ENCODE assay signal across 15 cellular contexts in genomic region chr5:89065919-89066318, GRCh38.
DNase-seq lines count a peak whose midpoint lies in the region; ATAC-seq lines count a peak whose summit lies in the region.
"Had no signal": no experiment of that assay in that cellular context is flagged by ENCODE, and none has a peak within 500 bp of the region (broad histone marks: within the 10 kb centered on the region; RNA-seq: fewer than 3 reads in every experiment).

No MANE protein-coding gene starts in this region.

- ATAC-seq in GM18867 (IDR thresholded peaks at IDR 0.05; ENCODE audit: unreplicated experiment) (peak; percentile 91), GM21529 (IDR thresholded peaks at IDR 0.05; ENCODE audit: unreplicated experiment) (peak; percentile 94), HG03175 (IDR thresholded peaks at IDR 0.05; ENCODE audit: unreplicated experiment) (peak; percentile 63)
- ATAC-seq: naive thymus-derived CD8-positive, alpha-beta T cell; SK-N-SH treated with all-trans-retinoic acid at 6 μM for 48 hours had no signal

- H3K27ac ChIP-seq in CD8-positive, alpha-beta memory T cell (ENCODE audit: low read depth, low read length): no peak overlapping the region
- H3K27ac ChIP-seq: epithelial cell of prostate had no signal

- no peaks in the 10 kb centered on the region for H3K27me3 ChIP-seq in CD8-positive, alpha-beta memory T cell (ENCODE audit: insufficient read depth, low read length, poor library complexity, severe bottlenecking)

- no peaks in the 10 kb centered on the region for H3K4me1 ChIP-seq in CD8-positive, alpha-beta memory T cell (ENCODE audit: insufficient read depth, low read length)

- peaks cover 0 to 2% (median 0%) of the 10 kb centered on the region in 5 donors for H3K9me3 Mint-ChIP-seq in CD8-positive, alpha-beta memory T cell
- H3K9me3 Mint-ChIP-seq: naive thymus-derived CD8-positive, alpha-beta T cell; stimulated activated naive CD8-positive, alpha-beta T cell treated with anti-CD3 and anti-CD28 coated beads, Interleukin-15, Interleukin-2, amounts not matched to agents 100 ng/mL and 50 ng/mL, for 24 hours had no signal

- no peaks in the 10 kb centered on the region for H3K36me3 ChIP-seq in CD8-positive, alpha-beta memory T cell (ENCODE audit: insufficient read depth, low read length)

- H3K27me3 Mint-ChIP-seq in CD8-positive, alpha-beta memory T cell: no peaks in the 10 kb centered on the region
- H3K27me3 Mint-ChIP-seq: naive thymus-derived CD8-positive, alpha-beta T cell; stimulated activated naive CD8-positive, alpha-beta T cell treated with anti-CD3 and anti-CD28 coated beads, Interleukin-15, Interleukin-2, amounts not matched to agents 100 ng/mL and 50 ng/mL, for 24 hours had no signal

- DNase-seq in left kidney (ENCODE audit: low read depth, low spot score) (peak; percentile 48), NCI-H69 (lab: John Stamatoyannopoulos, UW) (no peak), SKM-1 (lab: John Stamatoyannopoulos, UW; ENCODE audit: unreplicated experiment) (no peak)
- DNase-seq in stimulated activated CD4-positive, alpha-beta T cell treated with anti-CD3 and anti-CD28 coated beads, Interleukin-4, amount 100 ng/mL, for 1 hour: no peak
- no peak for DNase-seq in CD8-positive, alpha-beta memory T cell
- DNase-seq: anterior cingulate cortex; KG1; naive thymus-derived CD8-positive, alpha-beta T cell; stimulated activated CD4-positive, alpha-beta T cell treated with anti-CD3 and anti-CD28 coated beads, Interleukin-12 subunit alpha, Interleukin-12 subunit beta, amount 100 ng/mL, for 4 hours had no signal

- no peak overlapping the region for H3K27ac Mint-ChIP-seq in CD8-positive, alpha-beta memory T cell
- H3K27ac Mint-ChIP-seq: naive thymus-derived CD8-positive, alpha-beta T cell; stimulated activated naive CD8-positive, alpha-beta T cell treated with anti-CD3 and anti-CD28 coated beads, Interleukin-15, Interleukin-2, amounts not matched to agents 100 ng/mL and 50 ng/mL, for 24 hours had no signal

- H3K4me3 ChIP-seq in CD8-positive, alpha-beta memory T cell (ENCODE audit: low read length): no peak overlapping the region

- no peaks in the 10 kb centered on the region for H3K36me3 Mint-ChIP-seq in CD8-positive, alpha-beta memory T cell
- H3K36me3 Mint-ChIP-seq: naive thymus-derived CD8-positive, alpha-beta T cell had no signal

- CTCF ChIA-PET in CD8-positive, alpha-beta memory T cell (lab: Charles Lee): no interaction called here

- no peaks in the 10 kb centered on the region for H3K4me1 Mint-ChIP-seq in CD8-positive, alpha-beta memory T cell

- POLR2A ChIA-PET in CD8-positive, alpha-beta memory T cell (lab: Charles Lee): no interaction called here

- H3K4me3 Mint-ChIP-seq in CD8-positive, alpha-beta memory T cell: no peak overlapping the region
- H3K4me3 Mint-ChIP-seq: naive thymus-derived CD8-positive, alpha-beta T cell; stimulated activated naive CD8-positive, alpha-beta T cell treated with anti-CD3 and anti-CD28 coated beads, Interleukin-15, Interleukin-2, amounts not matched to agents 100 ng/mL and 50 ng/mL, for 24 hours had no signal

- H3K9me3 ChIP-seq in CD8-positive, alpha-beta memory T cell (ENCODE audit: low read length): no peaks in the 10 kb centered on the region
